20 cellular contexts compared by ENCODE assay signal in genomic region chr11:64071849-64072248, GRCh38. TPM values are rescaled to one million over a fixed set of nuclear protein-coding genes. Genes with fewer than 3 reads are reported as not detected.
DNase-seq lines count a peak whose midpoint lies in the region; ATAC-seq and TF ChIP-seq lines count a peak whose summit lies in the region.
"Had no signal": no experiment of that assay in that cellular context is flagged by ENCODE, and none has a peak within 500 bp of the region (broad histone marks: within the 10 kb centered on the region; RNA-seq: fewer than 3 reads in every experiment).

No MANE protein-coding gene starts in this region.

- WGBS in body of pancreas, 2 donors: 63 to 74% methylated on average over 14 to 20 of the region's 20 CpGs
- WGBS in heart right ventricle, 2 donors: 86 to 89% methylated on average over 20 of the region's 20 CpGs

- POLR2A ChIA-PET in PC-3 (lab: Charles Lee; ENCODE audit: unreplicated experiment): no interaction called here

- H2AFZ ChIP-seq in PC-3 (ENCODE audit: low read length): no peak overlapping the region

- H3F3A ChIP-seq in PC-3 (ENCODE audit: low read length, unreplicated experiment): no peaks in the 10 kb centered on the region

- H3K27ac ChIP-seq in body of pancreas (peak overlapping the region in 2 of 4 donors; percentile 26 to 33), heart right ventricle (no peak overlapping the region), PC-3 (ENCODE audit: low read length) (no peak overlapping the region)

- H3K36me3 ChIP-seq in NT2/D1 (ENCODE audit: insufficient read depth, insufficient read length, low read length): no peaks in the 10 kb centered on the region
- no peaks in the 10 kb centered on the region for H3K36me3 ChIP-seq in body of pancreas (replicated peaks in 1 of 2; ENCODE audit: insufficient read depth in 1 of 2, low read depth in 2 of 2)
- no peaks in the 10 kb centered on the region for H3K36me3 ChIP-seq in heart right ventricle
- no peaks in the 10 kb centered on the region for H3K36me3 ChIP-seq in PC-3 (ENCODE audit: low read depth, low read length)

- intact Hi-C loops in body of pancreas (cut with DNase I): no loop called here
- intact Hi-C loops in sciatic nerve (cut with DNase I): no loop called here
- intact Hi-C loops in heart right ventricle (cut with DNase I): loop anchor here in 1 of 10 donors (2.0 kb wide), 1 partner anchor 63 kb away; no protein-coding TSS in a partner anchor
- intact Hi-C loops in PC-3 (cut with micrococcal nuclease): no loop called here

- ATAC-seq in body of pancreas (peak; percentile 52), sciatic nerve (peak; percentile 20), heart right ventricle (no peak), PC-3 (no peak)

- DNase-seq in NT2/D1 (ENCODE audit: low read depth, low spot score) (no peak), body of pancreas (peak in 1 of 4 donors; percentile 25), midbrain (lab: John Stamatoyannopoulos, UW) (peak; percentile 29), sciatic nerve (ENCODE audit: low spot score) (no peak), heart right ventricle (no peak), amniotic stem cell (lab: John Stamatoyannopoulos, UW) (no peak), PC-3 (no peak)
- DNase-seq in stimulated activated naive CD4-positive, alpha-beta T cell (lab: John Stamatoyannopoulos, UW): no peak
- DNase-seq: ACHN; AML-193; COR-L47; KBM-7; MV-4-11; NCI-H1436; NCI-H2029 treated with DMSO at 0.1 percent for 48 hours; NCI-H524 treated with DMSO at 0.1 percent for 48 hours; NK-92 treated with Interleukin-12 subunit alpha and Interleukin-12 subunit beta, amount 100 ng/mL, for 24 hours; OCI-M1; RPMI8226; SIG-M5 had no signal

- 0 out of 2 replicates have a peak, but pooled peaks cover 3% of the 10 kb centered on the region for H4K20me1 ChIP-seq in PC-3 (ENCODE audit: low read length)

- TF ChIP-seq CTCF in body of pancreas (IDR thresholded peaks at IDR 0.05) (no peak), heart right ventricle (IDR thresholded peaks at IDR 0.05) (no peak), PC-3 (conservative IDR thresholded peaks at IDR 0.05; ENCODE audit: low read depth, low read length) (no peak)

- TF ChIP-seq POLR2A in body of pancreas (IDR thresholded peaks at IDR 0.05): no peak

- H3K4me2 ChIP-seq in PC-3 (ENCODE audit: low read length): no peak overlapping the region

- H3K4me3 ChIP-seq in NT2/D1 (ENCODE audit: insufficient read length, low read depth): no peak overlapping the region
- H3K4me3 ChIP-seq in body of pancreas: no peak overlapping the region
- no peak overlapping the region for H3K4me3 ChIP-seq in heart right ventricle
- H3K4me3 ChIP-seq in PC-3 (ENCODE audit: low read length): no peak overlapping the region

- no peaks in the 10 kb centered on the region for H3K79me2 ChIP-seq in PC-3 (ENCODE audit: low read length)

- H3K9ac ChIP-seq in NT2/D1 (ENCODE audit: insufficient read length, low read depth) (peak overlapping the region; percentile 52), PC-3 (ENCODE audit: low read length) (no peak overlapping the region)

- CTCF ChIA-PET in PC-3 (lab: Charles Lee): no interaction called here

- H3K9me3 ChIP-seq in NT2/D1 (ENCODE audit: insufficient read depth, low read length) (no peaks in the 10 kb centered on the region), body of pancreas (no peaks in the 10 kb centered on the region), heart right ventricle (no peaks in the 10 kb centered on the region), PC-3 (ENCODE audit: low read length) (no peaks in the 10 kb centered on the region)

- peaks cover 63% of the 10 kb centered on the region for H3K27me3 ChIP-seq in NT2/D1 (ENCODE audit: insufficient read depth, insufficient read length)
- no peaks in the 10 kb centered on the region for H3K27me3 ChIP-seq in body of pancreas
- H3K27me3 ChIP-seq in heart right ventricle: no peaks in the 10 kb centered on the region
- H3K27me3 ChIP-seq in PC-3 (ENCODE audit: low read length): no peaks in the 10 kb centered on the region

- H3K9me2 ChIP-seq in PC-3 (replicated peaks; ENCODE audit: low read length): no peaks in the 10 kb centered on the region

- no TSS peak for BruUV-seq in PC-3 (replicated peaks; lab: Mats Ljungman, UMichigan)

- H3K4me1 ChIP-seq in NT2/D1 (ENCODE audit: insufficient read depth, insufficient read length): peaks cover 31% of the 10 kb centered on the region
- H3K4me1 ChIP-seq in body of pancreas: peaks cover 13% of the 10 kb centered on the region
- H3K4me1 ChIP-seq in heart right ventricle: peaks cover 6 to 47% (median 20%) of the 10 kb centered on the region in 9 donors
- no peaks in the 10 kb centered on the region for H3K4me1 ChIP-seq in PC-3 (ENCODE audit: insufficient read depth, low read length)

RNA-seq across cellular contexts. Expression of gene FLRT1, which starts 36.1 kb away (rescaled TPM):
- total RNA-seq in body of pancreas: under 1 TPM in 1 of 2 donors, not detected in 1; 0.26 TPM
- 3.5 TPM for total RNA-seq in sciatic nerve
- under 1 TPM; 0.17 to 0.83 (median 0.39) TPM for total RNA-seq in heart right ventricle
- polyA plus RNA-seq in heart right ventricle: under 1 TPM; 0.22 to 0.44 TPM
- total RNA-seq in PC-3 (2014; rRNA removed): not detected in 2 replicates

Comparison
In these comparisons a context has a peak if more than half of its experiments do, and no peak if none do; other contexts are left out.
1. ATAC-seq: peak in body of pancreas (single experiment) and sciatic nerve (single experiment); none in heart right ventricle (0 of 8) and PC-3 (single experiment).